ENCODE assay signal across 17 cellular contexts in genomic region chr2:116820986-116821385, GRCh38.
DNase-seq lines count a peak whose midpoint lies in the region; ATAC-seq and TF ChIP-seq lines count a peak whose summit lies in the region.
"Had no signal": no experiment of that assay in that cellular context is flagged by ENCODE, and none has a peak within 500 bp of the region (broad histone marks: within the 10 kb centered on the region; RNA-seq: fewer than 3 reads in every experiment).

No MANE protein-coding gene starts in this region.

- H3K36me3 ChIP-seq in breast epithelium (no peaks in the 10 kb centered on the region), endodermal cell (ENCODE audit: control insufficient read depth, insufficient read depth, low read length) (no peaks in the 10 kb centered on the region), mesendoderm (ENCODE audit: control insufficient read depth, insufficient read depth, low read length) (no peaks in the 10 kb centered on the region)
- H3K36me3 ChIP-seq: BLaER1 treated with 17β-estradiol and CSF1 and Interleukin-3, amounts not matched to agents 10 nM and 100 nM had no signal

- no peak overlapping the region for H3K27ac ChIP-seq in breast epithelium
- H3K27ac ChIP-seq in endodermal cell (ENCODE audit: low read depth, low read length): no peak overlapping the region
- H3K27ac ChIP-seq in mesendoderm (ENCODE audit: low read depth, low read length): no peak overlapping the region
- H3K27ac ChIP-seq in coronary artery: no peak overlapping the region
- H3K27ac ChIP-seq: 22Rv1; A549; BLaER1 treated with 17β-estradiol and CSF1 and Interleukin-3, amounts not matched to agents 10 nM and 100 nM had no signal

- H3K56ac ChIP-seq in mesendoderm (ENCODE audit: low read length): no peak overlapping the region

- no peak overlapping the region for H2BK5ac ChIP-seq in mesendoderm (ENCODE audit: low read length)

- H3K9me3 Mint-ChIP-seq in MCF 10A (ENCODE audit: unreplicated experiment) (no peaks in the 10 kb centered on the region), endodermal cell (no peaks in the 10 kb centered on the region)
- peaks cover 16% of the 10 kb centered on the region for H3K9me3 Mint-ChIP-seq in activated CD4-positive, alpha-beta memory T cell treated with anti-CD3 and anti-CD28 coated beads for 36 hours
- H3K9me3 Mint-ChIP-seq: H9 had no signal

- H3K4me3 Mint-ChIP-seq in MCF 10A (ENCODE audit: unreplicated experiment) (no peak overlapping the region), endodermal cell (no peak overlapping the region)
- H3K4me3 Mint-ChIP-seq in activated CD4-positive, alpha-beta memory T cell treated with anti-CD3 and anti-CD28 coated beads for 36 hours: no peak overlapping the region
- H3K4me3 Mint-ChIP-seq: CD8-positive, alpha-beta T cell; H9 had no signal

- H3K9me3 ChIP-seq in breast epithelium (no peaks in the 10 kb centered on the region), endodermal cell (ENCODE audit: control insufficient read depth, low read length) (no peaks in the 10 kb centered on the region)
- H3K9me3 ChIP-seq: A549; BLaER1 treated with 17β-estradiol and CSF1 and Interleukin-3, amounts not matched to agents 10 nM and 100 nM had no signal

- H4K5ac ChIP-seq in mesendoderm (ENCODE audit: low read length): no peak overlapping the region

- no peak overlapping the region for H3K4me2 ChIP-seq in mesendoderm (ENCODE audit: low read length)
- H3K4me2 ChIP-seq: A549; BLaER1 treated with 17β-estradiol and CSF1 and Interleukin-3, amounts not matched to agents 10 nM and 100 nM had no signal

- H3K4me3 ChIP-seq in breast epithelium (no peak overlapping the region), endodermal cell (ENCODE audit: low read length) (no peak overlapping the region), mesendoderm (ENCODE audit: low read length) (no peak overlapping the region), coronary artery (no peak overlapping the region)
- H3K4me3 ChIP-seq: A549; BLaER1 treated with 17β-estradiol and CSF1 and Interleukin-3, amounts not matched to agents 10 nM and 100 nM had no signal

- no peak overlapping the region for H2AK5ac ChIP-seq in mesendoderm (ENCODE audit: low read length)

- no peaks in the 10 kb centered on the region for H3K79me1 ChIP-seq in mesendoderm (ENCODE audit: low read length)

- ATAC-seq in HG03039 (IDR thresholded peaks at IDR 0.05; ENCODE audit: unreplicated experiment): no peak
- ATAC-seq: A549; CD8-positive, alpha-beta T cell had no signal

- intact Hi-C loops in MCF 10A (cut with micrococcal nuclease): no loop called here
- intact Hi-C loops in breast epithelium (cut with DNase I; ENCODE audit: low total_unique reads): no loop called here
- intact Hi-C loops in activated CD4-positive, alpha-beta memory T cell treated with anti-CD3 and anti-CD28 coated beads for 36 hours (cut with micrococcal nuclease): no loop called here

- no peaks in the 10 kb centered on the region for H3K36me3 Mint-ChIP-seq in MCF 10A (ENCODE audit: insufficient read depth, unreplicated experiment)
- H3K36me3 Mint-ChIP-seq in endodermal cell (ENCODE audit: low read depth): no peaks in the 10 kb centered on the region
- H3K36me3 Mint-ChIP-seq in activated CD4-positive, alpha-beta memory T cell treated with anti-CD3 and anti-CD28 coated beads for 36 hours: no peaks in the 10 kb centered on the region
- H3K36me3 Mint-ChIP-seq: CD8-positive, alpha-beta T cell had no signal

- H3K27me3 Mint-ChIP-seq in MCF 10A (ENCODE audit: insufficient read depth, unreplicated experiment): no peaks in the 10 kb centered on the region
- H3K27me3 Mint-ChIP-seq in endodermal cell (ENCODE audit: insufficient read depth): peaks cover 3% of the 10 kb centered on the region
- no peaks in the 10 kb centered on the region for H3K27me3 Mint-ChIP-seq in activated CD4-positive, alpha-beta memory T cell treated with anti-CD3 and anti-CD28 coated beads for 36 hours

- H3K27me3 ChIP-seq in breast epithelium (no peaks in the 10 kb centered on the region), endodermal cell (ENCODE audit: control insufficient read depth, insufficient read depth, low read length, poor library complexity, severe bottlenecking) (no peaks in the 10 kb centered on the region), mesendoderm (ENCODE audit: insufficient read depth, low read length, poor library complexity) (no peaks in the 10 kb centered on the region)
- H3K27me3 ChIP-seq: BLaER1 treated with 17β-estradiol and CSF1 and Interleukin-3, amounts not matched to agents 10 nM and 100 nM had no signal

- H3K4me1 ChIP-seq in breast epithelium: no peaks in the 10 kb centered on the region
- peaks cover 4% of the 10 kb centered on the region for H3K4me1 ChIP-seq in endodermal cell (ENCODE audit: control insufficient read depth, insufficient read depth, low read length)
- no peaks in the 10 kb centered on the region for H3K4me1 ChIP-seq in mesendoderm (ENCODE audit: control insufficient read depth, low read depth, low read length)
- H3K4me1 ChIP-seq: A549; BLaER1 treated with 17β-estradiol and CSF1 and Interleukin-3, amounts not matched to agents 10 nM and 100 nM had no signal

- no peak overlapping the region for H3K23ac ChIP-seq in mesendoderm (ENCODE audit: low read length)

- H4K8ac ChIP-seq in mesendoderm (ENCODE audit: low read depth, low read length): no peak overlapping the region

- no peaks in the 10 kb centered on the region for H3K79me2 ChIP-seq in mesendoderm (ENCODE audit: control insufficient read depth, insufficient read depth, low read length)

- H3K4me1 Mint-ChIP-seq in MCF 10A (ENCODE audit: insufficient read depth, unreplicated experiment): peaks cover 7% of the 10 kb centered on the region
- peaks cover 7% of the 10 kb centered on the region for H3K4me1 Mint-ChIP-seq in endodermal cell
- H3K4me1 Mint-ChIP-seq in activated CD4-positive, alpha-beta memory T cell treated with anti-CD3 and anti-CD28 coated beads for 36 hours (ENCODE audit: low read depth): no peaks in the 10 kb centered on the region

- POLR2A ChIA-PET in MCF 10A (lab: Yijun Ruan, JAX): no interaction called here
- POLR2A ChIA-PET in activated CD4-positive, alpha-beta memory T cell treated with anti-CD3 and anti-CD28 coated beads for 36 hours (lab: Charles Lee): interaction anchor here (0.6 kb wide), 1 partner anchor 1208 kb away, joined by 6 read pairs; no protein-coding TSS in a partner anchor

- H3K27ac Mint-ChIP-seq in MCF 10A (ENCODE audit: low read depth, unreplicated experiment) (no peak overlapping the region), endodermal cell (no peak overlapping the region)
- no peak overlapping the region for H3K27ac Mint-ChIP-seq in activated CD4-positive, alpha-beta memory T cell treated with anti-CD3 and anti-CD28 coated beads for 36 hours
- H3K27ac Mint-ChIP-seq: CD8-positive, alpha-beta T cell; H9 had no signal

- no peak overlapping the region for H2BK120ac ChIP-seq in mesendoderm (ENCODE audit: low read depth, low read length)

- TF ChIP-seq CTCF in MCF 10A (IDR thresholded peaks at IDR 0.05; ENCODE audit: unreplicated experiment) (no peak), breast epithelium (IDR thresholded peaks at IDR 0.05) (no peak), endodermal cell (conservative IDR thresholded peaks at IDR 0.05) (no peak), coronary artery (IDR thresholded peaks at IDR 0.05) (no peak)

- no peak overlapping the region for H3K9ac ChIP-seq in endodermal cell (ENCODE audit: extremely low read depth, low read length, poor library complexity, severe bottlenecking)
- no peak overlapping the region for H3K9ac ChIP-seq in mesendoderm (ENCODE audit: low read length)
- H3K9ac ChIP-seq: BLaER1 treated with 17β-estradiol and CSF1 and Interleukin-3, amounts not matched to agents 10 nM and 100 nM had no signal

- H3K4ac ChIP-seq in mesendoderm (ENCODE audit: low read depth, low read length): no peak overlapping the region

- DNase-seq in MCF 10A (ENCODE audit: unreplicated experiment) (peak; percentile 19), breast epithelium (ENCODE audit: low spot score in 2 of 2) (no peak), endodermal cell (peak; percentile 40), mesendoderm (peak; percentile 8), coronary artery (ENCODE audit: low spot score) (no peak)
- no peak for DNase-seq in activated CD4-positive, alpha-beta memory T cell treated with anti-CD3 and anti-CD28 coated beads for 36 hours
- DNase-seq: CD8-positive, alpha-beta T cell; COR-L47; DMS 273 treated with DMSO at 0.1 percent for 48 hours; DMS79; GF-D8; GOT3; H9 had no signal

- no peak overlapping the region for H2BK15ac ChIP-seq in mesendoderm (replicated peaks; ENCODE audit: low read depth)

- no peak for TF ChIP-seq POLR2A in breast epithelium (IDR thresholded peaks at IDR 0.05)

- no TSS peak for BruUV-seq in MCF 10A (replicated peaks; lab: Mats Ljungman, UMichigan)

- CTCF ChIA-PET in MCF 10A (lab: Yijun Ruan, JAX): no interaction called here
- CTCF ChIA-PET in activated CD4-positive, alpha-beta memory T cell treated with anti-CD3 and anti-CD28 coated beads for 36 hours (lab: Charles Lee): no interaction called here

- no peak overlapping the region for H3K18ac ChIP-seq in mesendoderm (ENCODE audit: low read length)

- 100% methylated on average over 1 of the region's 1 CpG; no CpG with 5 or more reads in 1 of the 2 experiments for WGBS in endodermal cell (ENCODE audit: insufficient coverage in 1 of 2, insufficient read length in 1 of 2), 2 experiments
- WGBS in mesendoderm (ENCODE audit: extremely low coverage, insufficient coverage, low lambda C conversion rate): no CpG with 5 or more reads among the region's 1 CpG

Comparison
In these comparisons a context has a peak if more than half of its experiments do, and no peak if none do; other contexts are left out.
1. DNase-seq: peak in MCF 10A (single experiment), endodermal cell (single experiment) and mesendoderm (single experiment); none in breast epithelium (0 of 2), activated CD4-positive, alpha-beta memory T cell treated with anti-CD3 and anti-CD28 coated beads for 36 hours (single experiment) and coronary artery (single experiment).